In the genomic region with DNA sequence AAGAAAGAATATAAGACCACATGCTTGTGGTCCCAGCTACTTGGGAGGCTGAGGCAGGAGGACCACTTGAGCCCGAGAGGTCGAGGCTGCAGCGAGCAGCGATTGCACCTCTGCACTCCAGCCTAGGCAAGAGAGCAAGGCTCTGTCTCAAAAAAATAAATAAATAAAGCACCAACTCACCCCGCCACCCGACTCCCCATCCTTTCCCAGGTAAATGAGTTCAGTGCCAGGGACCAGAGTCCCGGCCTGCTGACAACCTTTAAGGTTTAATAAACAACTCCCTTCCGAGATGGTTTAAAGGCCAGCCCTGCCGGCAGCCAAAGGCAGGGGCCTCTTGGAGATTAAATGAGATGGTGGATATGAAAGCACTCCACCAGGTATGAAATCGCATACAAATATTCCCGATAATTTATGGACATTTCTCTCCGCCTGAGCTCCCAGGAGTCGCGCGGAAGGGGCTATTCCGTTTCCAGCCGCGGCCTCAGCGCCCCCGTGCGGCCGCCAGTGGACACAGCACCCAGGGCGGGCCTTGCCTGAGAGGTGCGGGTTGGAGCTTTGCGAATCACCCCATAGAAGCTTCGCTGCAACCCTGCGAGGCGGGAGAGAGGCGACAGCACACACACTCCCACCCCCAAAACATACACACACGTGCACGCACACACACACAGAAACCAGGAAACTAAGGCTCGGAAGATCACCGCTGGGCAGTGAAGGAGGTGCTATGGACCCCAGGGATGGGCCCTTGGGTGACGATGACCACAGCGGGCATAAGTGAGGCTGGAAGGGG, we compare ENCODE assay signal across 8 cellular contexts. TPM values are rescaled to one million over a fixed set of nuclear protein-coding genes. Genes with fewer than 3 reads are reported as not detected.
DNase-seq lines count a peak whose midpoint lies in the region; ATAC-seq and TF ChIP-seq lines count a peak whose summit lies in the region.

No MANE protein-coding gene starts in this region.

- no peak overlapping the region for H3K4me3 Mint-ChIP-seq in activated CD4-positive, alpha-beta T cell treated with anti-CD3 and anti-CD28 coated beads, Interleukin-2, amount 10 ng/mL, durations not matched to agents 7 days and 5 days

- H3K9me3 ChIP-seq in colonic mucosa (no peaks in the 10 kb centered on the region), right lobe of liver (no peaks in the 10 kb centered on the region)

- POLR2A ChIA-PET in activated CD4-positive, alpha-beta T cell treated with anti-CD3 and anti-CD28 coated beads, Interleukin-2, amount 10 ng/mL, durations not matched to agents 7 days and 5 days (lab: Charles Lee) = no interaction called here

- TF ChIP-seq CTCF in 22Rv1 (IDR thresholded peaks at IDR 0.05) = peak; percentile 98
- peak; percentile 93 for TF ChIP-seq CTCF in colonic mucosa (IDR thresholded peaks at IDR 0.05)
- peak; percentile 90 to 99 (median 98) for TF ChIP-seq CTCF in right lobe of liver (IDR thresholded peaks at IDR 0.05)

- CTCF ChIA-PET in activated CD4-positive, alpha-beta T cell treated with anti-CD3 and anti-CD28 coated beads, Interleukin-2, amount 10 ng/mL, durations not matched to agents 7 days and 5 days (lab: Charles Lee) = interaction anchor here (0.6 to 1.9 kb wide), 15 partner anchors 8 to 766 kb away, joined by 3 to 12 read pairs (median 4); a partner anchor contains a TSS

- no peak overlapping the region for H3K27ac Mint-ChIP-seq in activated CD4-positive, alpha-beta T cell treated with anti-CD3 and anti-CD28 coated beads, Interleukin-2, amount 10 ng/mL, durations not matched to agents 7 days and 5 days

- no peaks in the 10 kb centered on the region for H3K36me3 ChIP-seq in colonic mucosa
- no peaks in the 10 kb centered on the region for H3K36me3 ChIP-seq in right lobe of liver

- H3K4me3 ChIP-seq in colonic mucosa = no peak overlapping the region
- peak overlapping the region in 2 of 3 donors; percentile 23 to 34 for H3K4me3 ChIP-seq in right lobe of liver

- H3K27me3 Mint-ChIP-seq in activated CD4-positive, alpha-beta T cell treated with anti-CD3 and anti-CD28 coated beads, Interleukin-2, amount 10 ng/mL, durations not matched to agents 7 days and 5 days = peaks cover 11% of the 10 kb centered on the region

- DNase-seq in NCI-H226 (peak; percentile 45), colonic mucosa (peak; percentile 69), right lobe of liver (peak; percentile 64 to 70 (median 70)), T1000 (lab: John Stamatoyannopoulos, UW) (no peak)
- DNase-seq in activated CD4-positive, alpha-beta T cell treated with anti-CD3 and anti-CD28 coated beads, Interleukin-2, amount 10 ng/mL, durations not matched to agents 7 days and 5 days = peak; percentile 66
- DNase-seq in stimulated activated CD8-positive, alpha-beta memory T cell treated with anti-CD3 and anti-CD28 coated beads, Interleukin-7, amount 100 ng/mL, for 1 hour (ENCODE audit: low read depth in 2 of 2) = peak; percentile 29 to 40

- peaks cover 18% of the 10 kb centered on the region for H3K4me1 Mint-ChIP-seq in activated CD4-positive, alpha-beta T cell treated with anti-CD3 and anti-CD28 coated beads, Interleukin-2, amount 10 ng/mL, durations not matched to agents 7 days and 5 days

- TF ChIP-seq POLR2A in GM18505 (IDR thresholded peaks at IDR 0.05; ENCODE audit: borderline replicate concordance, extremely low read depth, insufficient read depth, insufficient read length) (no peak), right lobe of liver (IDR thresholded peaks at IDR 0.05) (no peak)

- 54% methylated on average over 9 of the region's 35 CpGs for WGBS in right lobe of liver (ENCODE audit: insufficient coverage, low coverage, low lambda C conversion rate, missing lambda C conversion rate)

- no peak overlapping the region for H3K27ac ChIP-seq in 22Rv1
- no peak overlapping the region for H3K27ac ChIP-seq in colonic mucosa
- no peak overlapping the region for H3K27ac ChIP-seq in right lobe of liver

- H3K27me3 ChIP-seq in colonic mucosa (peaks cover 13% of the 10 kb centered on the region), right lobe of liver (no peaks in the 10 kb centered on the region)

- H3K4me1 ChIP-seq in colonic mucosa (peaks cover under 1% of the 10 kb centered on the region), right lobe of liver (peaks cover 0 to 11% (median 1%) of the 10 kb centered on the region in 4 donors)

- H3K9ac ChIP-seq in colonic mucosa (ENCODE audit: low read depth in 2 of 2, low read length in 2 of 2) = no peak overlapping the region

- H3K36me3 Mint-ChIP-seq in activated CD4-positive, alpha-beta T cell treated with anti-CD3 and anti-CD28 coated beads, Interleukin-2, amount 10 ng/mL, durations not matched to agents 7 days and 5 days (ENCODE audit: low read depth) = peaks cover 3% of the 10 kb centered on the region

- ATAC-seq in GM18505 (IDR thresholded peaks at IDR 0.05; ENCODE audit: unreplicated experiment) (peak; percentile 48), right lobe of liver (peak; percentile 68 to 75 (median 72))

- no peaks in the 10 kb centered on the region for H3K9me3 Mint-ChIP-seq in activated CD4-positive, alpha-beta T cell treated with anti-CD3 and anti-CD28 coated beads, Interleukin-2, amount 10 ng/mL, durations not matched to agents 7 days and 5 days

- intact Hi-C loops in colonic mucosa (cut with DNase I) (no loop called here), right lobe of liver (cut with DNase I) (no loop called here)

RNA-seq across cellular contexts. Expression of a gene that starts 4.0 kb away (rescaled TPM):
- total RNA-seq in activated CD4-positive, alpha-beta T cell treated with anti-CD3 and anti-CD28 coated beads, Interleukin-2, amount 10 ng/mL, durations not matched to agents 7 days and 5 days = 1,000 to 10,000 TPM; 1,114 to 1,326 TPM
- 100 to 1,000 TPM; 723 to 795 TPM for total RNA-seq in colonic mucosa
- total RNA-seq in right lobe of liver = 100 to 1,000 TPM; 161 to 313 (median 282) TPM

RNA-seq across cellular contexts. Expression of a gene that starts 13.9 kb away (rescaled TPM):
- total RNA-seq in activated CD4-positive, alpha-beta T cell treated with anti-CD3 and anti-CD28 coated beads, Interleukin-2, amount 10 ng/mL, durations not matched to agents 7 days and 5 days = 10 to 100 TPM; 10.2 to 11.9 TPM
- total RNA-seq in colonic mucosa (1 to 10 TPM in 1 of 2 donors, under 1 TPM in 1; 0.86 to 2.9 TPM), right lobe of liver (1 to 10 TPM in 3 of 6 experiments, under 1 TPM in 3; 0.60 to 1.8 (median 1.3) TPM)
